ENCODE assay signal across 22 cellular contexts in genomic region chr9:5044160-5044559, GRCh38.
"Had no signal": no experiment of that assay in that cellular context is flagged by ENCODE, and none has a peak within 500 bp of the region (broad histone marks: within the 10 kb centered on the region; RNA-seq: fewer than 3 reads in every experiment).

No MANE protein-coding gene starts in this region.

- H3K4me1 Mint-ChIP-seq: endodermal cell, nephron had no signal

- DNase-seq: activated CD4-positive, alpha-beta T cell treated with anti-CD3 and anti-CD28 coated beads for 4 hours; activated CD4-positive, alpha-beta T cell treated with anti-CD3 and anti-CD28 coated beads, Interleukin-2, amount 50 U/mL, for 4 hours; activated naive CD4-positive, alpha-beta T cell treated with Interleukin-2 at 50 U/mL for 16 hours; activated naive CD8-positive, alpha-beta T cell treated with anti-CD3 and anti-CD28 coated beads for 36 hours; activated T-cell treated with anti-CD3 and anti-CD28 coated beads for 4 hours; activated T-cell treated with anti-CD3 and anti-CD28 coated beads, Interleukin-2, amount 50 U/mL, for 72 hours; adrenal gland; aorta; brain microvascular endothelial cell; caudate nucleus; endodermal cell; foreskin fibroblast; mammary epithelial cell; stimulated activated naive CD4-positive, alpha-beta T cell; T-helper 9 cell; trophoblast cell had no signal

- H3K27ac ChIP-seq: adrenal gland, brain microvascular endothelial cell, suprapubic skin, VCaP had no signal

- H3K27me3 Mint-ChIP-seq: activated naive CD8-positive, alpha-beta T cell treated with anti-CD3 and anti-CD28 coated beads for 36 hours; dendritic cell treated with granulocyte-macrophage colony-stimulating factor and Interleukin-4, amounts not matched to agents 40 ng/mL and 50 ng/mL, for 4 days had no signal

- FAIRE-seq: TTC549, urothelium cell line had no signal

- H3K4me1 ChIP-seq: adrenal gland, suprapubic skin had no signal

- H3K27ac Mint-ChIP-seq: activated naive CD8-positive, alpha-beta T cell treated with anti-CD3 and anti-CD28 coated beads for 36 hours; activated T-cell treated with anti-CD3 and anti-CD28 coated beads, Interleukin-2, amount 50 U/mL, for 72 hours; dendritic cell treated with granulocyte-macrophage colony-stimulating factor and Interleukin-4, amounts not matched to agents 40 ng/mL and 50 ng/mL, for 4 days; endodermal cell; nephron had no signal

- H3K27me3 ChIP-seq: adrenal gland, brain microvascular endothelial cell, suprapubic skin had no signal

- H3K9me3 ChIP-seq: adrenal gland, suprapubic skin had no signal

- H3K4me3 Mint-ChIP-seq: activated naive CD8-positive, alpha-beta T cell treated with anti-CD3 and anti-CD28 coated beads for 36 hours; activated T-cell treated with anti-CD3 and anti-CD28 coated beads, Interleukin-2, amount 50 U/mL, for 72 hours; dendritic cell treated with granulocyte-macrophage colony-stimulating factor and Interleukin-4, amounts not matched to agents 40 ng/mL and 50 ng/mL, for 4 days; endodermal cell; nephron had no signal

- H3K9me3 Mint-ChIP-seq: activated T-cell treated with anti-CD3 and anti-CD28 coated beads, Interleukin-2, amount 50 U/mL, for 72 hours had no signal

- H3K4me3 ChIP-seq: adrenal gland, suprapubic skin had no signal
